In genomic region chr12:53944907-53945847, GRCh38 we compare ENCODE assay signal across 23 cellular contexts. TPM values are rescaled to one million over a fixed set of nuclear protein-coding genes. Genes with fewer than 3 reads are reported as not detected.
DNase-seq lines count a peak whose midpoint lies in the region; ATAC-seq and TF ChIP-seq lines count a peak whose summit lies in the region.
"Had no signal": no experiment of that assay in that cellular context is flagged by ENCODE, and none has a peak within 500 bp of the region (broad histone marks: within the 10 kb centered on the region; RNA-seq: fewer than 3 reads in every experiment).

No MANE protein-coding gene starts in this region.

- no peaks in the 10 kb centered on the region for H3K79me2 ChIP-seq in SK-N-SH (ENCODE audit: insufficient read depth)

- H3K27me3 Mint-ChIP-seq in T-helper 17 cell: peaks cover 96% of the 10 kb centered on the region
- H3K27me3 Mint-ChIP-seq in CD8-positive, alpha-beta memory T cell: peaks cover 91 to 98% of the 10 kb centered on the region in 2 donors

- H2AFZ ChIP-seq in SK-N-SH (ENCODE audit: low read depth): no peak overlapping the region

- peak overlapping the region; percentile 25 for H3K4me3 Mint-ChIP-seq in T-helper 17 cell
- peak overlapping the region in 1 of 7 donors; percentile 14 for H3K4me3 Mint-ChIP-seq in CD8-positive, alpha-beta memory T cell

- peaks cover 97% of the 10 kb centered on the region for H3K27me3 ChIP-seq in SK-N-SH (ENCODE audit: insufficient read depth)
- peaks cover 76% of the 10 kb centered on the region for H3K27me3 ChIP-seq in CD8-positive, alpha-beta memory T cell (ENCODE audit: insufficient read depth, low read length, poor library complexity, severe bottlenecking)

- CTCF ChIA-PET in SK-N-SH (lab: Yijun Ruan, JAX): interaction anchor here (0.6 to 1.9 kb wide), 7 partner anchors 14 to 455 kb away, joined by 3 to 7 read pairs (median 4); partner anchors contain the start of gene HOXC10
- CTCF ChIA-PET in CD8-positive, alpha-beta memory T cell (lab: Charles Lee): no interaction called here

- no peaks in the 10 kb centered on the region for H3K9me2 ChIP-seq in SK-N-SH

- TF ChIP-seq EP300 in SK-N-SH (IDR thresholded peaks at IDR 0.05; ENCODE audit: borderline replicate concordance in 1 of 2, low read depth in 1 of 2, low read length in 1 of 2): no peak

- H3K36me3 ChIP-seq in SK-N-SH (replicated peaks in 1 of 2; ENCODE audit: control insufficient read depth in 1 of 2, insufficient read depth in 2 of 2, low read length in 1 of 2): no peaks in the 10 kb centered on the region
- H3K36me3 ChIP-seq in CD8-positive, alpha-beta memory T cell (ENCODE audit: insufficient read depth, low read length): no peaks in the 10 kb centered on the region
- H3K36me3 ChIP-seq: BE2C had no signal

- H3K27ac ChIP-seq in SK-N-SH (ENCODE audit: low read depth in 2 of 2, low read length in 1 of 2): no peak overlapping the region
- H3K27ac ChIP-seq in CD8-positive, alpha-beta memory T cell (ENCODE audit: low read depth, low read length): no peak overlapping the region
- H3K27ac ChIP-seq: SK-N-MC had no signal

- TF ChIP-seq CTCF in SK-N-SH (IDR thresholded peaks at IDR 0.05): no peak

- H3K4me3 ChIP-seq in SK-N-SH (ENCODE audit: low read depth in 2 of 2, low read length in 1 of 2): no peak overlapping the region
- no peak overlapping the region for H3K4me3 ChIP-seq in CD8-positive, alpha-beta memory T cell (ENCODE audit: low read length)
- H3K4me3 ChIP-seq: SK-N-MC had no signal

- H3K9me3 Mint-ChIP-seq in CD8-positive, alpha-beta memory T cell: peaks cover 0 to 2% (median 0%) of the 10 kb centered on the region in 5 donors

- H4K20me1 ChIP-seq in SK-N-SH (ENCODE audit: insufficient read depth): no peaks in the 10 kb centered on the region

- no peak overlapping the region for H3K9ac ChIP-seq in SK-N-SH

- DNase-seq in SK-N-SH (no peak), T-helper 17 cell (no peak), islet precursor cell (peak; percentile 55), left colon (no peak)
- DNase-seq in CD8-positive, alpha-beta memory T cell: no peak
- DNase-seq: BE2C; Caco-2; CD4-positive, CD25-positive, alpha-beta regulatory T cell; GF-D8; GOT3; NCI-H1105; NCI-H1694; NCI-H2081 treated with DMSO at 0.1 percent for 48 hours; NCI-H510A treated with DMSO at 0.1 percent for 48 hours; NCI-H774; SHP77 had no signal

- intact Hi-C loops in left colon (cut with DNase I, micrococcal nuclease): no loop called here

- H3F3A ChIP-seq in SK-N-SH (replicated peaks; ENCODE audit: insufficient read depth): no peaks in the 10 kb centered on the region

- POLR2A ChIA-PET in SK-N-SH (lab: Yijun Ruan, JAX): no interaction called here
- POLR2A ChIA-PET in CD8-positive, alpha-beta memory T cell (lab: Charles Lee): no interaction called here

- H3K9me3 ChIP-seq in SK-N-SH: no peaks in the 10 kb centered on the region
- no peaks in the 10 kb centered on the region for H3K9me3 ChIP-seq in T-helper 17 cell (ENCODE audit: control insufficient read depth, low read length, poor library complexity, severe bottlenecking)
- no peaks in the 10 kb centered on the region for H3K9me3 ChIP-seq in CD8-positive, alpha-beta memory T cell (ENCODE audit: low read length)
- H3K9me3 ChIP-seq: BE2C, Caco-2 had no signal

- TF ChIP-seq RAD21 in SK-N-SH (IDR thresholded peaks at IDR 0.05; ENCODE audit: low read length): no peak

- H3K36me3 Mint-ChIP-seq in T-helper 17 cell (ENCODE audit: low read depth): no peaks in the 10 kb centered on the region
- H3K36me3 Mint-ChIP-seq in CD8-positive, alpha-beta memory T cell: no peaks in the 10 kb centered on the region
- H3K36me3 Mint-ChIP-seq: CD4-positive, CD25-positive, alpha-beta regulatory T cell had no signal

- H3K4me2 ChIP-seq in SK-N-SH: no peak overlapping the region

- WGBS in SK-N-SH (ENCODE audit: low lambda C conversion rate): 30% methylated on average over 49 of the region's 51 CpGs

- peaks cover 7% of the 10 kb centered on the region for H3K4me1 Mint-ChIP-seq in T-helper 17 cell
- peaks cover under 1 to 7% (median 6%) of the 10 kb centered on the region in 3 donors for H3K4me1 Mint-ChIP-seq in CD8-positive, alpha-beta memory T cell

- H3K4me1 ChIP-seq in SK-N-SH (ENCODE audit: control insufficient read depth in 1 of 2, insufficient read depth in 2 of 2, low read depth in 1 of 2, low read length in 1 of 2): no peaks in the 10 kb centered on the region
- no peaks in the 10 kb centered on the region for H3K4me1 ChIP-seq in CD8-positive, alpha-beta memory T cell (ENCODE audit: insufficient read depth, low read length)
- H3K4me1 ChIP-seq: BE2C had no signal

- no peak for ATAC-seq in SK-N-SH treated with all-trans-retinoic acid at 6 μM for 48 hours
- no peak for ATAC-seq in T-helper 17 cell
- no peak for ATAC-seq in HG02884 (IDR thresholded peaks at IDR 0.05; ENCODE audit: unreplicated experiment)
- no peak for ATAC-seq in left colon
- no peak for ATAC-seq in HG02970 (IDR thresholded peaks at IDR 0.05; ENCODE audit: low FRiP score, unreplicated experiment)

- H3K27ac Mint-ChIP-seq in T-helper 17 cell: peak overlapping the region; percentile 71
- no peak overlapping the region for H3K27ac Mint-ChIP-seq in CD8-positive, alpha-beta memory T cell
- H3K27ac Mint-ChIP-seq: CD4-positive, CD25-positive, alpha-beta regulatory T cell had no signal

TF ChIP-seq in SK-N-SH treated with all-trans-retinoic acid at 6 μM for 48 hours, 23 proteins besides CTCF, POLR2A, EP300 and RAD21:
- TF ChIP-seq TSHZ2 (CRISPR knock-in tag; IDR thresholded peaks at IDR 0.05) (no peak), TCF4 (CRISPR knock-in tag; IDR thresholded peaks at IDR 0.05; ENCODE audit: borderline replicate concordance) (no peak), GLIS3 (CRISPR knock-in tag; IDR thresholded peaks at IDR 0.05) (no peak)

RNA-seq across cellular contexts. Expression of gene HOXC13, which starts 6.5 kb away (rescaled TPM):
- polyA plus RNA-seq in SK-N-SH (2012; rRNA removed): not detected in 2 replicates
- polyA plus RNA-seq in SK-N-SH (2012; cell fraction: cytosol; rRNA removed): not detected in 2 replicates
- polyA plus RNA-seq in SK-N-SH (2012; cell fraction: nucleus; rRNA removed): not detected in 2 replicates
- total RNA-seq in T-helper 17 cell: not detected
- not detected for total RNA-seq in left colon
- total RNA-seq in CD8-positive, alpha-beta memory T cell: not detected
- polyA plus RNA-seq in CD8-positive, alpha-beta memory T cell: not detected
- total RNA-seq: CD4-positive, CD25-positive, alpha-beta regulatory T cell had no signal
- polyA plus RNA-seq: CD4-positive, CD25-positive, alpha-beta regulatory T cell had no signal

RNA-seq across cellular contexts. Expression of gene HOXC12, which starts 9.5 kb away (rescaled TPM):
- not detected in 2 replicates for polyA plus RNA-seq in SK-N-SH (2012; rRNA removed)
- not detected in 2 replicates for polyA plus RNA-seq in SK-N-SH (2012; cell fraction: cytosol; rRNA removed)
- not detected in 2 replicates for polyA plus RNA-seq in SK-N-SH (2012; cell fraction: nucleus; rRNA removed)
- not detected for total RNA-seq in T-helper 17 cell
- not detected for total RNA-seq in left colon
- not detected for total RNA-seq in CD8-positive, alpha-beta memory T cell
- not detected for polyA plus RNA-seq in CD8-positive, alpha-beta memory T cell
- total RNA-seq: A172; CD4-positive, CD25-positive, alpha-beta regulatory T cell; OCI-LY7; RPMI7951 had no signal
- polyA plus RNA-seq: CD4-positive, CD25-positive, alpha-beta regulatory T cell had no signal

RNA-seq across cellular contexts. Expression of gene HOXC11, which starts 27.7 kb away (rescaled TPM):
- polyA plus RNA-seq in SK-N-SH (2012; rRNA removed): not detected in 2 replicates
- polyA plus RNA-seq in SK-N-SH (2012; cell fraction: cytosol; rRNA removed): not detected in 2 replicates
- not detected in 2 replicates for polyA plus RNA-seq in SK-N-SH (2012; cell fraction: nucleus; rRNA removed)
- not detected for total RNA-seq in T-helper 17 cell
- total RNA-seq in left colon: not detected
- not detected for total RNA-seq in CD8-positive, alpha-beta memory T cell
- not detected for polyA plus RNA-seq in CD8-positive, alpha-beta memory T cell
- total RNA-seq: CD4-positive, CD25-positive, alpha-beta regulatory T cell had no signal
- polyA plus RNA-seq: CD4-positive, CD25-positive, alpha-beta regulatory T cell had no signal

RNA-seq across cellular contexts. Expression of gene HOTAIR, which starts 29.6 kb away (rescaled TPM):
- polyA plus RNA-seq in SK-N-SH (2012; rRNA removed): not detected in 2 replicates
- 0.01 TPM in 2 replicates for polyA plus RNA-seq in SK-N-SH (2012; cell fraction: cytosol; rRNA removed)
- not detected in 2 replicates for polyA plus RNA-seq in SK-N-SH (2012; cell fraction: nucleus; rRNA removed)
- total RNA-seq in T-helper 17 cell (not detected), left colon (not detected)
- not detected for total RNA-seq in CD8-positive, alpha-beta memory T cell
- not detected for polyA plus RNA-seq in CD8-positive, alpha-beta memory T cell
- total RNA-seq: CD4-positive, CD25-positive, alpha-beta regulatory T cell; RPMI7951 had no signal
- polyA plus RNA-seq: CD4-positive, CD25-positive, alpha-beta regulatory T cell had no signal

RNA-seq across cellular contexts. Expression of gene HOXC10, which starts 39.8 kb away (rescaled TPM):
- polyA plus RNA-seq in SK-N-SH (2012; rRNA removed): 0.03 and 0.08 TPM in 2 replicates
- 0.04 TPM in 2 replicates for polyA plus RNA-seq in SK-N-SH (2012; cell fraction: cytosol; rRNA removed)
- polyA plus RNA-seq in SK-N-SH (2012; cell fraction: nucleus; rRNA removed): not detected in 2 replicates
- total RNA-seq in T-helper 17 cell (not detected), left colon (not detected)
- total RNA-seq in CD8-positive, alpha-beta memory T cell: not detected
- not detected for polyA plus RNA-seq in CD8-positive, alpha-beta memory T cell
- total RNA-seq: CD4-positive, CD25-positive, alpha-beta regulatory T cell had no signal
- polyA plus RNA-seq: CD4-positive, CD25-positive, alpha-beta regulatory T cell had no signal
